In genomic region chr5:109173395-109173794, GRCh38 we compare ENCODE assay signal across 29 cellular contexts.
"Had no signal": no experiment of that assay in that cellular context is flagged by ENCODE, and none has a peak within 500 bp of the region (broad histone marks: within the 10 kb centered on the region; RNA-seq: fewer than 3 reads in every experiment).

No MANE protein-coding gene starts in this region.

- ATAC-seq: activated CD4-positive, alpha-beta T cell treated with anti-CD3 and anti-CD28 coated beads for 36 hours; activated T-cell treated with anti-CD3 and anti-CD28 coated beads, Interleukin-2, amount 50 U/mL, for 4 hours; activated T-helper 17 cell treated with anti-CD3 and anti-CD28 coated beads, Interleukin-2, amount 50 U/mL, for 72 hours; gastroesophageal sphincter; heart right ventricle had no signal

- H3K4me1 Mint-ChIP-seq: activated CD4-positive, alpha-beta T cell treated with anti-CD3 and anti-CD28 coated beads for 36 hours; activated CD4-positive, alpha-beta T cell treated with anti-CD3 and anti-CD28 coated beads, Interleukin-2, amount 10 ng/mL, durations not matched to agents 24 days and 14 days; activated T-helper 17 cell treated with anti-CD3 and anti-CD28 coated beads, Interleukin-2, amount 50 U/mL, for 72 hours had no signal

- H3K36me3 Mint-ChIP-seq: activated CD4-positive, alpha-beta memory T cell treated with anti-CD3 and anti-CD28 coated beads for 36 hours had no signal

- H3K27ac ChIP-seq: brain microvascular endothelial cell, cardiac muscle cell, colonic mucosa, esophagus muscularis mucosa, gastroesophageal sphincter, heart right ventricle had no signal

- FAIRE-seq: astrocyte, endometrium, endothelial cell of umbilical vein had no signal

- H3K27me3 Mint-ChIP-seq: activated CD4-positive, alpha-beta memory T cell treated with anti-CD3 and anti-CD28 coated beads for 36 hours; activated CD4-positive, alpha-beta T cell treated with anti-CD3 and anti-CD28 coated beads for 36 hours; activated CD4-positive, alpha-beta T cell treated with anti-CD3 and anti-CD28 coated beads, Interleukin-2, amount 10 ng/mL, durations not matched to agents 24 days and 14 days; activated naive CD8-positive, alpha-beta T cell; activated T-helper 17 cell treated with anti-CD3 and anti-CD28 coated beads, Interleukin-2, amount 50 U/mL, for 72 hours had no signal

- H3K4me3 ChIP-seq: cardiac muscle cell, colonic mucosa, esophagus muscularis mucosa, gastroesophageal sphincter, heart right ventricle had no signal

- H3K27me3 ChIP-seq: brain microvascular endothelial cell, cardiac muscle cell, colonic mucosa, esophagus muscularis mucosa, gastroesophageal sphincter, heart right ventricle had no signal

- H3K36me3 ChIP-seq: brain microvascular endothelial cell, cardiac muscle cell, colonic mucosa, esophagus muscularis mucosa, gastroesophageal sphincter, heart right ventricle had no signal

- H3K4me1 ChIP-seq: colonic mucosa had no signal

- H3K9me3 Mint-ChIP-seq: activated CD4-positive, alpha-beta memory T cell treated with anti-CD3 and anti-CD28 coated beads for 36 hours; activated CD4-positive, alpha-beta T cell treated with anti-CD3 and anti-CD28 coated beads, Interleukin-2, amount 10 ng/mL, durations not matched to agents 24 days and 14 days; activated T-cell treated with anti-CD3 and anti-CD28 coated beads, Interleukin-2, amount 50 U/mL, for 4 hours; activated T-helper 17 cell treated with anti-CD3 and anti-CD28 coated beads, Interleukin-2, amount 50 U/mL, for 72 hours had no signal

- DNase-seq: activated CD4-positive, alpha-beta memory T cell treated with anti-CD3 and anti-CD28 coated beads for 36 hours; activated CD4-positive, alpha-beta T cell treated with anti-CD3 and anti-CD28 coated beads for 36 hours; activated CD4-positive, alpha-beta T cell treated with anti-CD3 and anti-CD28 coated beads, Interleukin-2, amount 10 ng/mL, durations not matched to agents 24 days and 14 days; activated CD4-positive, CD25-positive, alpha-beta regulatory T cell; activated CD4-positive, CD25-positive, alpha-beta regulatory T cell treated with anti-CD3 and anti-CD28 coated beads, Interleukin-2, amount 50 U/mL, for 72 hours; activated CD8-positive, alpha-beta memory T cell treated with anti-CD3 and anti-CD28 coated beads for 24 hours; activated effector memory CD4-positive, alpha-beta T cell treated with Interleukin-2 at 50 U/mL for 16 hours; activated gamma-delta T cell treated with Interleukin-2 at 50 U/mL for 16 hours; activated naive CD4-positive, alpha-beta T cell treated with anti-CD3 and anti-CD28 coated beads, Interleukin-2, amount 50 U/mL, for 16 hours; activated naive CD4-positive, alpha-beta T cell treated with Interleukin-2 at 50 U/mL for 16 hours; activated T-cell treated with anti-CD3 and anti-CD28 coated beads, Interleukin-2, amount 50 U/mL, for 4 hours; amniotic stem cell; anterior cingulate cortex; brain microvascular endothelial cell; central memory CD4-positive, alpha-beta T cell; cerebellar nuclear complex; colonic mucosa; effector CD8-positive, alpha-beta T cell; foreskin melanocyte; heart right ventricle; T-helper 2 cell had no signal

- H3K27ac Mint-ChIP-seq: activated CD4-positive, alpha-beta memory T cell treated with anti-CD3 and anti-CD28 coated beads for 36 hours; activated CD4-positive, alpha-beta T cell treated with anti-CD3 and anti-CD28 coated beads for 36 hours; activated CD4-positive, alpha-beta T cell treated with anti-CD3 and anti-CD28 coated beads, Interleukin-2, amount 10 ng/mL, durations not matched to agents 24 days and 14 days; activated naive CD8-positive, alpha-beta T cell; activated T-helper 17 cell treated with anti-CD3 and anti-CD28 coated beads, Interleukin-2, amount 50 U/mL, for 72 hours had no signal

- H3K4me3 Mint-ChIP-seq: activated CD4-positive, alpha-beta memory T cell treated with anti-CD3 and anti-CD28 coated beads for 36 hours; activated CD4-positive, alpha-beta T cell treated with anti-CD3 and anti-CD28 coated beads for 36 hours; activated CD4-positive, alpha-beta T cell treated with anti-CD3 and anti-CD28 coated beads, Interleukin-2, amount 10 ng/mL, durations not matched to agents 24 days and 14 days; activated naive CD8-positive, alpha-beta T cell; activated T-cell treated with anti-CD3 and anti-CD28 coated beads, Interleukin-2, amount 50 U/mL, for 4 hours; activated T-helper 17 cell treated with anti-CD3 and anti-CD28 coated beads, Interleukin-2, amount 50 U/mL, for 72 hours had no signal
